27 cellular contexts compared by ENCODE assay signal in the genomic region with DNA sequence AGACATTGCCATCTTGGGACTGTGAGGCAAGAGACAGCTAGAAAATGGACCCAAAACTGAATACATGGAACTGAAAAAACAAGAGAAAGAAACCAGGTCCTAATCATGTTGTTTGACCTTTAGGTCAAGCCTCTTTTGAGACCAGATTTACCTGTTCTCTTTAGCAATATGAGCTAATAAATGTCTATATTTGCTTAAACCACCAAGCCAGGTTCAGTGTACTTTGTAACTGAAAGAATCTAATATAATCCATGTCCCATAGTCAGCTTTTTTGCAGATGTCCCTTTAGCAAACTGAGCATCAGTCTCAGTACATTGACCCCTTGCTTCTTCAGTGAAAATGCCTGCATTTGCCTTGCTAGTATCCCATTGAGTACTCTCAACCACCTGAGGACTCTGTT.
"Had no signal": no experiment of that assay in that cellular context is flagged by ENCODE, and none has a peak within 500 bp of the region (broad histone marks: within the 10 kb centered on the region; RNA-seq: fewer than 3 reads in every experiment).

No MANE protein-coding gene starts in this region.

- H3K9me3 ChIP-seq: gastrocnemius medialis, left ventricle myocardium inferior, neutrophil, pancreas, right atrium auricular region, sigmoid colon, testis, tibial artery, upper lobe of left lung, uterus had no signal

- H3K4me3 ChIP-seq: gastrocnemius medialis, left ventricle myocardium inferior, lung, pancreas, right atrium auricular region, sigmoid colon, testis, tibial artery, upper lobe of left lung, uterus had no signal

- DNase-seq: cerebellar nuclear complex; cortex of kidney; effector memory CD8-positive, alpha-beta T cell; foreskin fibroblast; gastrocnemius medialis; head of caudate nucleus; left cardiac atrium; left ventricle myocardium inferior; natural killer cell; pancreas; sigmoid colon; stimulated activated CD4-positive, alpha-beta T cell treated with anti-CD3 and anti-CD28 coated beads, Interleukin-2, amount 100 ng/mL, for 24 hours; stimulated activated CD4-positive, alpha-beta T cell treated with anti-CD3 and anti-CD28 coated beads, Interleukin-4, amount 100 ng/mL, for 4 hours; stimulated activated naive CD8-positive, alpha-beta T cell treated with anti-CD3 and anti-CD28 coated beads, Interleukin-15, Interleukin-2, amounts not matched to agents 100 U/mL and 50 U/mL, for 24 hours; substantia nigra; testis; tibial artery; upper lobe of left lung; uterus had no signal

- H3K4me1 Mint-ChIP-seq: memory B cell; natural killer cell; neural crest cell; stimulated activated memory B cell treated with anti-CD40 and anti-IgM and Interleukin-4, amounts not matched to agents 10 μg/mL and 1 μg/mL and 100 μg/mL, for 72 hours had no signal

- H3K27ac Mint-ChIP-seq: effector memory CD8-positive, alpha-beta T cell; memory B cell; natural killer cell; stimulated activated memory B cell treated with anti-CD40 and anti-IgM and Interleukin-4, amounts not matched to agents 10 μg/mL and 1 μg/mL and 100 μg/mL, for 72 hours had no signal

- H3K9me3 Mint-ChIP-seq: neural crest cell had no signal

- H3K27ac ChIP-seq: epithelial cell of prostate, gastrocnemius medialis, left ventricle myocardium inferior, neutrophil, pancreas, right atrium auricular region, sigmoid colon, testis, tibial artery, upper lobe of left lung had no signal

- H3K36me3 Mint-ChIP-seq: memory B cell; natural killer cell; stimulated activated memory B cell treated with anti-CD40 and anti-IgM and Interleukin-4, amounts not matched to agents 10 μg/mL and 1 μg/mL and 100 μg/mL, for 72 hours had no signal

- H3K27me3 Mint-ChIP-seq: effector memory CD8-positive, alpha-beta T cell; memory B cell; stimulated activated memory B cell treated with anti-CD40 and anti-IgM and Interleukin-4, amounts not matched to agents 10 μg/mL and 1 μg/mL and 100 μg/mL, for 72 hours had no signal

- H3K4me1 ChIP-seq: gastrocnemius medialis, left ventricle myocardium inferior, pancreas, right atrium auricular region, testis, tibial artery, upper lobe of left lung, uterus had no signal

- H3K4me3 Mint-ChIP-seq: effector memory CD8-positive, alpha-beta T cell; memory B cell; natural killer cell; neural crest cell; stimulated activated memory B cell treated with anti-CD40 and anti-IgM and Interleukin-4, amounts not matched to agents 10 μg/mL and 1 μg/mL and 100 μg/mL, for 72 hours had no signal

- H3K36me3 ChIP-seq: gastrocnemius medialis, left ventricle myocardium inferior, neutrophil, pancreas, right atrium auricular region, sigmoid colon, tibial artery, upper lobe of left lung, uterus had no signal

- H3K27me3 ChIP-seq: gastrocnemius medialis, neutrophil, pancreas, right atrium auricular region, sigmoid colon, testis, tibial artery, upper lobe of left lung, uterus had no signal

- ATAC-seq: effector memory CD8-positive, alpha-beta T cell; esophagus mucosa; gastrocnemius medialis; left cardiac atrium; natural killer cell; pancreas; stimulated activated memory B cell treated with anti-CD40 and anti-IgM and Interleukin-4, amounts not matched to agents 10 μg/mL and 1 μg/mL and 100 μg/mL, for 72 hours; stimulated activated naive CD8-positive, alpha-beta T cell treated with anti-CD3 and anti-CD28 coated beads, Interleukin-15, Interleukin-2, amounts not matched to agents 100 U/mL and 50 U/mL, for 24 hours had no signal

- FAIRE-seq: pancreas had no signal
